Comparison of ENCODE assay signal across 16 cellular contexts in genomic region chr15:36880226-36880912, GRCh38.
DNase-seq lines count a peak whose midpoint lies in the region; ATAC-seq and TF ChIP-seq lines count a peak whose summit lies in the region.
"Had no signal": no experiment of that assay in that cellular context is flagged by ENCODE, and none has a peak within 500 bp of the region (broad histone marks: within the 10 kb centered on the region; RNA-seq: fewer than 3 reads in every experiment).

No MANE protein-coding gene starts in this region.

- TF ChIP-seq EP300 in esophagus muscularis mucosa (IDR thresholded peaks at IDR 0.05) = no peak

- POLR2A ChIA-PET in IMR-90 (lab: Charles Lee; ENCODE audit: unreplicated experiment) = no interaction called here

- H3K14ac ChIP-seq in IMR-90 (replicated peaks; ENCODE audit: low read depth, low read length) (no peak overlapping the region), trophoblast cell (ENCODE audit: low read length) (no peak overlapping the region)

- no peaks in the 10 kb centered on the region for H4K20me1 ChIP-seq in IMR-90 (ENCODE audit: insufficient read depth, low read length)

- H4K12ac ChIP-seq in trophoblast cell (ENCODE audit: low read depth, low read length) = no peak overlapping the region

- no peak overlapping the region for H3K4me3 ChIP-seq in IMR-90 (ENCODE audit: insufficient read depth, low read depth, low read length)
- H3K4me3 ChIP-seq in ectodermal cell (ENCODE audit: insufficient read depth, low read depth, low read length) = peak overlapping the region; percentile 29
- H3K4me3 ChIP-seq in trophoblast cell (ENCODE audit: low read depth, low read length) = peak overlapping the region; percentile 55
- no peak overlapping the region for H3K4me3 ChIP-seq in esophagus muscularis mucosa

- H4K8ac ChIP-seq in IMR-90 (ENCODE audit: low read depth in 2 of 2, low read length in 2 of 2) = no peak overlapping the region
- no peak overlapping the region for H4K8ac ChIP-seq in trophoblast cell (ENCODE audit: low read depth, low read length)

- H2BK12ac ChIP-seq in trophoblast cell (ENCODE audit: low read length) = no peak overlapping the region

- H3K79me2 ChIP-seq in trophoblast cell (ENCODE audit: control insufficient read depth, insufficient read depth, low read length, poor library complexity) = no peaks in the 10 kb centered on the region

- H3K4me1 ChIP-seq in IMR-90 (ENCODE audit: control insufficient read depth, insufficient read depth, low read length) (no peaks in the 10 kb centered on the region), ectodermal cell (ENCODE audit: control insufficient read depth, insufficient read depth, low read length) (peaks cover 60% of the 10 kb centered on the region), trophoblast cell (ENCODE audit: control insufficient read depth in 1 of 2, insufficient read depth in 2 of 2, low read length in 2 of 2) (peaks cover 12 to 16% of the 10 kb centered on the region in 2 experiments), esophagus muscularis mucosa (peaks cover 0 to 38% (median 30%) of the 10 kb centered on the region in 4 donors)

- BruUV-seq in IMR-90 (replicated peaks; lab: Mats Ljungman, UMichigan) = no TSS peak

- TF ChIP-seq RAD21 in IMR-90 (IDR thresholded peaks at IDR 0.05; ENCODE audit: low read length) = no peak

- in situ Hi-C loops in IMR-90 (cut with MboI; ENCODE audit: low sequenced_read_pairs) = loop anchor here (10.0 to 25.0 kb wide), 2 partner anchors 244 to 1007 kb away; no protein-coding TSS in a partner anchor

- dilution Hi-C loops in IMR-90 (cut with HindIII; ENCODE audit: low sequenced_read_pairs, unreplicated experiment) = no loop called here

- DNase-seq in IMR-90 (no peak), iPS-NIHi11 (ENCODE audit: low spot score) (peak; percentile 38), trophoblast cell (no peak), Ammon's horn (ENCODE audit: low spot score) (no peak), esophagus muscularis mucosa (ENCODE audit: extremely low spot score) (no peak)
- DNase-seq: activated CD4-positive, CD25-positive, alpha-beta regulatory T cell treated with anti-CD3 and anti-CD28 coated beads, Interleukin-2, amount 50 U/mL, for 72 hours; activated naive CD4-positive, alpha-beta T cell treated with anti-CD3 and anti-CD28 coated beads, Interleukin-2, amount 50 U/mL, for 16 hours; C1 segment of cervical spinal cord; DND-41; NCI-H1048; NCI-H226; Right ventricle myocardium superior; stimulated activated CD4-positive, alpha-beta T cell treated with anti-CD3 and anti-CD28 coated beads, Interleukin-15, amount 100 ng/mL, for 24 hours had no signal

- H4K91ac ChIP-seq in IMR-90 (ENCODE audit: insufficient read depth, low read depth, low read length) (no peak overlapping the region), trophoblast cell (ENCODE audit: low read depth, low read length) (no peak overlapping the region)

- no peak for TF ChIP-seq POLR2A in IMR-90 (IDR thresholded peaks at IDR 0.05; ENCODE audit: low read depth, low read length)
- no peak for TF ChIP-seq POLR2A in esophagus muscularis mucosa (IDR thresholded peaks at IDR 0.05; ENCODE audit: low read depth)

- H3K9ac ChIP-seq in IMR-90 (ENCODE audit: low read depth, low read length) (no peak overlapping the region), trophoblast cell (ENCODE audit: low read length) (no peak overlapping the region)

- H3K23ac ChIP-seq in IMR-90 (ENCODE audit: low read depth, low read length) = no peak overlapping the region
- H3K23ac ChIP-seq in trophoblast cell (ENCODE audit: low read length) = no peak overlapping the region

- no peaks in the 10 kb centered on the region for H3K36me3 ChIP-seq in IMR-90 (ENCODE audit: control insufficient read depth, insufficient read depth, low read length)
- H3K36me3 ChIP-seq in ectodermal cell (ENCODE audit: control insufficient read depth, insufficient read depth, low read length) = no peaks in the 10 kb centered on the region
- no peaks in the 10 kb centered on the region for H3K36me3 ChIP-seq in trophoblast cell (ENCODE audit: control insufficient read depth in 1 of 2, insufficient read depth in 2 of 2, low read length in 2 of 2)
- H3K36me3 ChIP-seq in esophagus muscularis mucosa = no peaks in the 10 kb centered on the region

- H2AK9ac ChIP-seq in IMR-90 (replicated peaks; ENCODE audit: low read depth, low read length, poor library complexity) = no peak overlapping the region

- H3K79me1 ChIP-seq in IMR-90 (ENCODE audit: low read depth in 1 of 2, low read length in 2 of 2) (no peaks in the 10 kb centered on the region), trophoblast cell (ENCODE audit: low read length) (no peaks in the 10 kb centered on the region)

- peaks cover 18% of the 10 kb centered on the region for H3K27me3 ChIP-seq in IMR-90 (ENCODE audit: control insufficient read depth, insufficient read depth, low read length)
- peaks cover 85% of the 10 kb centered on the region for H3K27me3 ChIP-seq in ectodermal cell (ENCODE audit: control insufficient read depth, insufficient read depth, low read length, poor library complexity, severe bottlenecking)
- H3K27me3 ChIP-seq in trophoblast cell (ENCODE audit: insufficient read depth, low read length) = peaks cover 48% of the 10 kb centered on the region
- H3K27me3 ChIP-seq in esophagus muscularis mucosa = peaks cover 0 to 18% (median 7%) of the 10 kb centered on the region in 4 donors

- TF ChIP-seq CTCF in IMR-90 (conservative IDR thresholded peaks at IDR 0.05; ENCODE audit: low read depth, low read length) = no peak
- no peak for TF ChIP-seq CTCF in esophagus muscularis mucosa (IDR thresholded peaks at IDR 0.05)

- no peak overlapping the region for H4K5ac ChIP-seq in IMR-90 (ENCODE audit: low read depth, low read length)

- no peaks in the 10 kb centered on the region for H3K9me1 ChIP-seq in IMR-90 (ENCODE audit: insufficient read depth, low read length)

- CTCF ChIA-PET in IMR-90 (lab: Yijun Ruan, JAX) = no interaction called here

- H3K18ac ChIP-seq in IMR-90 (ENCODE audit: low read depth, low read length) = no peak overlapping the region
- H3K18ac ChIP-seq in trophoblast cell (ENCODE audit: low read length) = no peak overlapping the region

- WGBS in IMR-90 (ENCODE audit: extremely low coverage in 2 of 2, insufficient read length in 1 of 2), 2 experiments = 32% methylated on average over 11 of the region's 51 CpGs; no CpG with 5 or more reads in 1 of the 2 experiments
- 2 to 3% methylated on average over 51 of the region's 51 CpGs for WGBS in ectodermal cell, 2 experiments
- no CpG with 5 or more reads among the region's 51 CpGs for WGBS in trophoblast cell (ENCODE audit: extremely low coverage, insufficient coverage, insufficient read length)
- WGBS in esophagus muscularis mucosa = 54% methylated on average over 39 of the region's 51 CpGs

- H3K27ac ChIP-seq in IMR-90 (ENCODE audit: insufficient read depth, low read length) = no peak overlapping the region
- no peak overlapping the region for H3K27ac ChIP-seq in ectodermal cell (ENCODE audit: insufficient read depth, low read depth, low read length, poor library complexity, severe bottlenecking)
- no peak overlapping the region for H3K27ac ChIP-seq in trophoblast cell (ENCODE audit: low read depth, low read length)
- H3K27ac ChIP-seq in esophagus muscularis mucosa (replicated peaks in 1 of 4) = no peak overlapping the region

- no peak overlapping the region for H2BK5ac ChIP-seq in IMR-90 (ENCODE audit: low read depth, low read length, poor library complexity, severe bottlenecking)
- no peak overlapping the region for H2BK5ac ChIP-seq in trophoblast cell (ENCODE audit: low read depth, low read length, poor library complexity)

- no peak overlapping the region for H3K4ac ChIP-seq in IMR-90 (ENCODE audit: low read depth, low read length)
- H3K4ac ChIP-seq in trophoblast cell (ENCODE audit: low read depth, low read length) = no peak overlapping the region

- intact Hi-C loops in IMR-90 (cut with micrococcal nuclease) (loop anchor here (5.0 to 10.0 kb wide), 5 partner anchors 376 to 1363 kb away; no protein-coding TSS in a partner anchor), esophagus muscularis mucosa (cut with DNase I) (no loop called here)

- no peak overlapping the region for H2BK20ac ChIP-seq in IMR-90 (ENCODE audit: low read depth, low read length)

- H2BK120ac ChIP-seq in IMR-90 (ENCODE audit: low read depth, low read length) (no peak overlapping the region), trophoblast cell (ENCODE audit: insufficient read depth, low read length, poor library complexity) (no peak overlapping the region)

- H2BK15ac ChIP-seq in IMR-90 (ENCODE audit: low read depth, low read length) = no peak overlapping the region

- H3K4me2 ChIP-seq in IMR-90 (ENCODE audit: low read depth, low read length) = no peak overlapping the region
- peak overlapping the region; percentile 86 for H3K4me2 ChIP-seq in trophoblast cell (ENCODE audit: low read length)

- ATAC-seq in IMR-90 (ENCODE audit: low read depth) = no peak
- ATAC-seq in HG03520 (IDR thresholded peaks at IDR 0.05; ENCODE audit: unreplicated experiment) = no peak
- no peak for ATAC-seq in GM19328 (IDR thresholded peaks at IDR 0.05; ENCODE audit: unreplicated experiment)

- H2AFZ ChIP-seq in IMR-90 (replicated peaks; ENCODE audit: low read length, poor library complexity) (peak overlapping the region; percentile 41), trophoblast cell (ENCODE audit: insufficient read depth, low read length, poor library complexity) (no peak overlapping the region)

- H2AK5ac ChIP-seq in IMR-90 (ENCODE audit: low read depth, low read length) = no peak overlapping the region
- H2AK5ac ChIP-seq in trophoblast cell (ENCODE audit: low read length) = no peak overlapping the region

- no peak overlapping the region for H3K56ac ChIP-seq in IMR-90 (ENCODE audit: extremely low read depth, insufficient read depth, low read length)

- H3K9me3 ChIP-seq in IMR-90 (ENCODE audit: control insufficient read depth, insufficient read depth, low read length) (peaks cover 2% of the 10 kb centered on the region; the same call in 1 of the 2 replicates), ectodermal cell (ENCODE audit: control insufficient read depth, low read length) (peaks cover 3% of the 10 kb centered on the region), trophoblast cell (ENCODE audit: insufficient read depth, low read depth, low read length) (peaks cover 4% of the 10 kb centered on the region), esophagus muscularis mucosa (no peaks in the 10 kb centered on the region)

TF ChIP-seq in IMR-90, 13 proteins besides CTCF, POLR2A, EP300 and RAD21 (continues in another document):
- TF ChIP-seq MAZ (IDR thresholded peaks at IDR 0.05; ENCODE audit: borderline replicate concordance, low read depth, low read length) (no peak), CHD1 (IDR thresholded peaks at IDR 0.05; ENCODE audit: low read depth, low read length) (no peak), MAFK (IDR thresholded peaks at IDR 0.05; ENCODE audit: low read depth, low read length) (no peak), FOS (IDR thresholded peaks at IDR 0.05; ENCODE audit: low read depth, low read length) (no peak), NFE2L2 (IDR thresholded peaks at IDR 0.05; ENCODE audit: low read depth, low read length) (no peak)

Comparison
In these comparisons a context has a peak if more than half of its experiments do, and no peak if none do; other contexts are left out.
1. H3K4me3 ChIP-seq: peak in ectodermal cell (single experiment) and trophoblast cell (single experiment); none in IMR-90 (single experiment) and esophagus muscularis mucosa (0 of 4).